37 cellular contexts compared by ENCODE assay signal in the genomic region with DNA sequence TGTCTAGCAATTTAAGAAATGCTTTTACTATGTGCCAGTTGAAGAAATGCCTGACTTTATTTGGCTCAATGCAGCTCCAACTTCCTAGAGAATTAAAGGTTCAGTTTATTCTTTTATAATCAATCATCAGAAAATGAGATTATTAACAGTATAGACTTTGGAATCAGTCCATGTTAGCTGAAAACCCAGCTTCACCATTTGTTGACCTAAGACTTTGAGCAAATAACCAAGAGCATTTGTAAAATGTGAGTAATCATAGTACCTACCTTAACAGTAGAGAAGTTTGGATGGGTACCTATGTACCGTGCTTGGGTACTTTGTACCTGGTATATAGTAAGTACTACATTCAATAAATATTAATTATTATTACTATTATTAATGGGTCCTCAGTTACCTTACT.
"Had no signal": no experiment of that assay in that cellular context is flagged by ENCODE, and none has a peak within 500 bp of the region (broad histone marks: within the 10 kb centered on the region; RNA-seq: fewer than 3 reads in every experiment).

No MANE protein-coding gene starts in this region.

- H3K27me3 Mint-ChIP-seq: activated B cell treated with CpG ODN at 0.5 μM for 24 hours; activated CD4-positive, alpha-beta T cell treated with anti-CD3 and anti-CD28 coated beads, Interleukin-2, amount 10 ng/mL, durations not matched to agents 24 days and 14 days; activated naive CD8-positive, alpha-beta T cell treated with anti-CD3 and anti-CD28 coated beads for 36 hours; T-helper 17 cell had no signal

- H3K36me3 ChIP-seq: adrenal gland, cardiac muscle cell had no signal

- H3K27ac Mint-ChIP-seq: activated B cell treated with CpG ODN at 0.5 μM for 24 hours; activated CD4-positive, alpha-beta memory T cell treated with anti-CD3 and anti-CD28 coated beads for 36 hours; activated CD4-positive, alpha-beta T cell treated with anti-CD3 and anti-CD28 coated beads, Interleukin-2, amount 10 ng/mL, durations not matched to agents 24 days and 14 days; activated CD8-positive, alpha-beta memory T cell treated with anti-CD3 and anti-CD28 coated beads, Interleukin-2, amount 10 ng/mL, durations not matched to agents 7 days and 5 days; activated CD8-positive, alpha-beta T cell treated with anti-CD3 and anti-CD28 coated beads, Interleukin-2, amount 10 ng/mL, durations not matched to agents 7 days and 5 days; activated naive CD4-positive, alpha-beta T cell treated with anti-CD3 and anti-CD28 coated beads for 36 hours; activated naive CD4-positive, alpha-beta T cell treated with anti-CD3 and anti-CD28 coated beads, Interleukin-2, amount 50 U/mL, for 72 hours; activated naive CD8-positive, alpha-beta T cell treated with anti-CD3 and anti-CD28 coated beads for 36 hours; activated T-cell treated with anti-CD3 and anti-CD28 coated beads, Interleukin-2, amount 50 U/mL, for 24 hours; activated T-helper 2 cell treated with anti-CD3 and anti-CD28 coated beads, Interferon-gamma antibody, Interleukin-2, Interleukin-4, amounts not matched to agents 10 μg/mL and 5 μg/mL and 100 μg/mL, durations not matched to agents 14 hours and 24 hours and 36 hours; T-cell; T-helper 17 cell had no signal

- ATAC-seq: activated CD8-positive, alpha-beta memory T cell treated with anti-CD3 and anti-CD28 coated beads, Interleukin-2, amount 10 ng/mL, durations not matched to agents 7 days and 5 days; activated CD8-positive, alpha-beta T cell treated with anti-CD3 and anti-CD28 coated beads, Interleukin-2, amount 10 ng/mL, durations not matched to agents 7 days and 5 days; activated naive CD4-positive, alpha-beta T cell treated with anti-CD3 and anti-CD28 coated beads, Interleukin-2, amount 50 U/mL, for 72 hours; body of pancreas; T-cell; T-helper 17 cell had no signal

- H3K9me3 ChIP-seq: adrenal gland, body of pancreas had no signal

- H3K4me1 Mint-ChIP-seq: activated B cell treated with CpG ODN at 0.5 μM for 24 hours; activated CD4-positive, alpha-beta T cell treated with anti-CD3 and anti-CD28 coated beads, Interleukin-2, amount 10 ng/mL, durations not matched to agents 24 days and 14 days; activated CD8-positive, alpha-beta memory T cell treated with anti-CD3 and anti-CD28 coated beads, Interleukin-2, amount 10 ng/mL, durations not matched to agents 7 days and 5 days; activated naive CD8-positive, alpha-beta T cell treated with anti-CD3 and anti-CD28 coated beads for 36 hours; central memory CD8-positive, alpha-beta T cell; T-cell; T-helper 17 cell had no signal

- H3K27me3 ChIP-seq: adrenal gland, body of pancreas, brain microvascular endothelial cell, cardiac muscle cell had no signal

- H3K4me3 Mint-ChIP-seq: activated B cell treated with CpG ODN at 0.5 μM for 24 hours; activated CD4-positive, alpha-beta memory T cell treated with anti-CD3 and anti-CD28 coated beads for 36 hours; activated CD4-positive, alpha-beta T cell treated with anti-CD3 and anti-CD28 coated beads, Interleukin-2, amount 10 ng/mL, durations not matched to agents 24 days and 14 days; activated CD8-positive, alpha-beta memory T cell treated with anti-CD3 and anti-CD28 coated beads, Interleukin-2, amount 10 ng/mL, durations not matched to agents 7 days and 5 days; activated CD8-positive, alpha-beta T cell treated with anti-CD3 and anti-CD28 coated beads, Interleukin-2, amount 10 ng/mL, durations not matched to agents 7 days and 5 days; activated naive CD4-positive, alpha-beta T cell treated with anti-CD3 and anti-CD28 coated beads for 36 hours; activated naive CD8-positive, alpha-beta T cell treated with anti-CD3 and anti-CD28 coated beads for 36 hours; activated T-cell treated with anti-CD3 and anti-CD28 coated beads, Interleukin-2, amount 50 U/mL, for 24 hours; central memory CD8-positive, alpha-beta T cell; T-cell; T-helper 17 cell had no signal

- H3K36me3 Mint-ChIP-seq: activated CD4-positive, alpha-beta memory T cell treated with anti-CD3 and anti-CD28 coated beads for 36 hours; activated CD8-positive, alpha-beta memory T cell treated with anti-CD3 and anti-CD28 coated beads, Interleukin-2, amount 10 ng/mL, durations not matched to agents 7 days and 5 days; activated naive CD8-positive, alpha-beta T cell treated with anti-CD3 and anti-CD28 coated beads for 36 hours; T-cell had no signal

- DNase-seq: activated B cell treated with CpG ODN at 0.5 μM for 24 hours; activated CD4-positive, alpha-beta memory T cell treated with anti-CD3 and anti-CD28 coated beads for 36 hours; activated CD4-positive, alpha-beta T cell treated with anti-CD3 and anti-CD28 coated beads for 4 hours; activated CD4-positive, alpha-beta T cell treated with anti-CD3 and anti-CD28 coated beads, Interleukin-2, amount 10 ng/mL, durations not matched to agents 24 days and 14 days; activated CD4-positive, alpha-beta T cell treated with anti-CD3 and anti-CD28 coated beads, Interleukin-2, amount 50 U/mL, for 1 hour; activated CD4-positive, alpha-beta T cell treated with anti-CD3 and anti-CD28 coated beads, Interleukin-2, amount 50 U/mL, for 4 hours; activated CD4-positive, CD25-positive, alpha-beta regulatory T cell treated with anti-CD3 and anti-CD28 coated beads, Interleukin-2, amount 50 U/mL, for 72 hours; activated CD8-positive, alpha-beta memory T cell treated with anti-CD3 and anti-CD28 coated beads for 24 hours; activated CD8-positive, alpha-beta memory T cell treated with anti-CD3 and anti-CD28 coated beads, Interleukin-2, amount 10 ng/mL, durations not matched to agents 7 days and 5 days; activated CD8-positive, alpha-beta memory T cell treated with anti-CD3 and anti-CD28 coated beads, Interleukin-2, amount 50 U/mL, for 48 hours; activated CD8-positive, alpha-beta T cell treated with anti-CD3 and anti-CD28 coated beads, Interleukin-2, amount 10 ng/mL, durations not matched to agents 7 days and 5 days; activated effector memory CD4-positive, alpha-beta T cell treated with anti-CD3 and anti-CD28 coated beads, Interleukin-2, amount 50 U/mL, for 16 hours; activated gamma-delta T cell treated with Interleukin-2 at 50 U/mL for 16 hours; activated naive CD4-positive, alpha-beta T cell; activated naive CD4-positive, alpha-beta T cell treated with anti-CD3 and anti-CD28 coated beads for 36 hours; activated naive CD4-positive, alpha-beta T cell treated with anti-CD3 and anti-CD28 coated beads, Interleukin-2, amount 50 U/mL, for 16 hours; activated naive CD8-positive, alpha-beta T cell treated with anti-CD3 and anti-CD28 coated beads for 36 hours; activated T-cell treated with anti-CD3 and anti-CD28 coated beads, Interleukin-2, amount 50 U/mL, for 24 hours; activated T-cell treated with anti-CD3 and anti-CD28 coated beads, Interleukin-2, amount 50 U/mL, for 48 hours; adrenal gland; amniotic stem cell; aorta; body of pancreas; brain microvascular endothelial cell; caudate nucleus; cerebellar nuclear complex; T-cell; T-helper 17 cell; T1000 had no signal

- FAIRE-seq: astrocyte, bronchial epithelial cell, TTC549 had no signal

- H3K4me3 ChIP-seq: adrenal gland, body of pancreas, cardiac muscle cell had no signal

- H3K27ac ChIP-seq: adrenal gland, body of pancreas, brain microvascular endothelial cell, cardiac muscle cell, VCaP had no signal

- H3K4me1 ChIP-seq: adrenal gland, body of pancreas had no signal
